Comparison of ENCODE assay signal across 8 cellular contexts in genomic region chr17:31310877-31311276, GRCh38. TPM values are rescaled to one million over a fixed set of nuclear protein-coding genes. Genes with fewer than 3 reads are reported as not detected.
DNase-seq lines count a peak whose midpoint lies in the region; ATAC-seq and TF ChIP-seq lines count a peak whose summit lies in the region.
"Had no signal": no experiment of that assay in that cellular context is flagged by ENCODE, and none has a peak within 500 bp of the region (broad histone marks: within the 10 kb centered on the region; RNA-seq: fewer than 3 reads in every experiment).

No MANE protein-coding gene starts in this region.

- H3K9me3 ChIP-seq in CD8-positive, alpha-beta T cell (ENCODE audit: low read length) = no peaks in the 10 kb centered on the region

- intact Hi-C loops in CD8-positive, alpha-beta T cell (cut with DNase I, micrococcal nuclease) = loop anchor here (1.0 to 5.0 kb wide), 6 partner anchors 10 to 489 kb away; partner anchors contain the start of genes EVI2A (in 2 of the 2) and CRLF3 (in 1 of the 2)
- intact Hi-C loops in natural killer cell (cut with micrococcal nuclease) = loop anchor here (1.0 kb wide), 1 partner anchor 10 kb away; the partner anchor contains the start of gene EVI2A

- H3K4me1 Mint-ChIP-seq in CD8-positive, alpha-beta T cell (ENCODE audit: low read depth) = peaks cover 61% of the 10 kb centered on the region
- peaks cover 65% of the 10 kb centered on the region for H3K4me1 Mint-ChIP-seq in activated T-cell treated with anti-CD3 and anti-CD28 coated beads, Interleukin-2, amount 50 U/mL, for 4 hours (ENCODE audit: low read depth)
- peaks cover 66 to 72% of the 10 kb centered on the region in 2 donors for H3K4me1 Mint-ChIP-seq in natural killer cell

- peak overlapping the region; percentile 69 for H3K27ac ChIP-seq in CD8-positive, alpha-beta T cell (ENCODE audit: low read depth, low read length)

- in situ Hi-C loops in GM13977 (cut with MboI; ENCODE audit: low pct_unique_long_range_greater_than_20kb, low sequenced_read_pairs, unreplicated experiment) = no loop called here

- peak in 4 of 7 experiments; percentile 21 to 53 (median 24) for DNase-seq in CD8-positive, alpha-beta T cell
- DNase-seq in activated T-cell treated with anti-CD3 and anti-CD28 coated beads, Interleukin-2, amount 50 U/mL, for 4 hours = no peak
- DNase-seq in natural killer cell (no peak), GM13977 (ENCODE audit: low spot score) (no peak), NOMO-1 treated with dmso at 0.1 percent for 144 hours (lab: John Stamatoyannopoulos, UW; ENCODE audit: unreplicated experiment) (no peak)
- DNase-seq: SHP77 had no signal

- peak; percentile 8 for ATAC-seq in CD8-positive, alpha-beta T cell
- no peak for ATAC-seq in activated T-cell treated with anti-CD3 and anti-CD28 coated beads, Interleukin-2, amount 50 U/mL, for 4 hours
- ATAC-seq in natural killer cell = no peak
- ATAC-seq in GM19023 (IDR thresholded peaks at IDR 0.05; ENCODE audit: unreplicated experiment) = no peak

- H3K27me3 ChIP-seq in CD8-positive, alpha-beta T cell (ENCODE audit: insufficient read depth, low read length) = no peaks in the 10 kb centered on the region

- H3K4me3 ChIP-seq in CD8-positive, alpha-beta T cell (ENCODE audit: low read depth, low read length) = peak overlapping the region; percentile 54

- no peaks in the 10 kb centered on the region for H3K9me3 Mint-ChIP-seq in CD8-positive, alpha-beta T cell
- no peaks in the 10 kb centered on the region for H3K9me3 Mint-ChIP-seq in activated T-cell treated with anti-CD3 and anti-CD28 coated beads, Interleukin-2, amount 50 U/mL, for 4 hours
- H3K9me3 Mint-ChIP-seq in natural killer cell = no peaks in the 10 kb centered on the region

- POLR2A ChIA-PET in CD8-positive, alpha-beta T cell (lab: Charles Lee) = interaction anchor here (0.8 to 2.9 kb wide), 9 partner anchors 9 to 182 kb away, joined by 3 to 27 read pairs (median 3); partner anchors contain the start of gene EVI2A

- no peaks in the 10 kb centered on the region for H3K27me3 Mint-ChIP-seq in CD8-positive, alpha-beta T cell (ENCODE audit: low read depth)
- no peaks in the 10 kb centered on the region for H3K27me3 Mint-ChIP-seq in activated T-cell treated with anti-CD3 and anti-CD28 coated beads, Interleukin-2, amount 50 U/mL, for 4 hours (ENCODE audit: low read depth)
- no peaks in the 10 kb centered on the region for H3K27me3 Mint-ChIP-seq in natural killer cell (ENCODE audit: low read depth in 2 of 2)

- TF ChIP-seq POLR2A in GM19099 (IDR thresholded peaks at IDR 0.05; ENCODE audit: extremely low read depth, insufficient read length, low read depth) = peak; percentile 42

- CTCF ChIA-PET in CD8-positive, alpha-beta T cell (lab: Charles Lee) = interaction anchor here (1.0 to 1.3 kb wide), 2 partner anchors 8 to 95 kb away, joined by 3 to 5 read pairs; no protein-coding TSS in a partner anchor

- H3K36me3 ChIP-seq in CD8-positive, alpha-beta T cell (ENCODE audit: insufficient read depth, low read length) = no peaks in the 10 kb centered on the region

- peak overlapping the region; percentile 98 for H3K27ac Mint-ChIP-seq in CD8-positive, alpha-beta T cell
- peak overlapping the region; percentile 88 to 89 for H3K27ac Mint-ChIP-seq in natural killer cell

- H3K4me3 Mint-ChIP-seq in CD8-positive, alpha-beta T cell = peak overlapping the region; percentile 88
- H3K4me3 Mint-ChIP-seq in activated T-cell treated with anti-CD3 and anti-CD28 coated beads, Interleukin-2, amount 50 U/mL, for 4 hours = peak overlapping the region; percentile 83
- peak overlapping the region; percentile 95 for H3K4me3 Mint-ChIP-seq in natural killer cell

- peaks cover 25% of the 10 kb centered on the region for H3K36me3 Mint-ChIP-seq in CD8-positive, alpha-beta T cell
- peaks cover 7% of the 10 kb centered on the region for H3K36me3 Mint-ChIP-seq in activated T-cell treated with anti-CD3 and anti-CD28 coated beads, Interleukin-2, amount 50 U/mL, for 4 hours (ENCODE audit: insufficient read depth)
- H3K36me3 Mint-ChIP-seq in natural killer cell = no peaks in the 10 kb centered on the region

- no peak for TF ChIP-seq CTCF in CD8-positive, alpha-beta T cell (IDR thresholded peaks at IDR 0.05)
- no peak for TF ChIP-seq CTCF in natural killer cell (IDR thresholded peaks at IDR 0.05)
- no peak for TF ChIP-seq CTCF in GM13977 (IDR thresholded peaks at IDR 0.05; ENCODE audit: extremely low read depth, insufficient read depth, missing control alignments)

- peaks cover 56% of the 10 kb centered on the region for H3K4me1 ChIP-seq in CD8-positive, alpha-beta T cell (ENCODE audit: insufficient read depth, low read length)

RNA-seq across cellular contexts. Expression of gene EVI2B, which starts 3.0 kb away (rescaled TPM):
- total RNA-seq in CD8-positive, alpha-beta T cell = 10 to 100 TPM; 77.5 to 82.0 TPM
- total RNA-seq in activated T-cell treated with anti-CD3 and anti-CD28 coated beads, Interleukin-2, amount 50 U/mL, for 4 hours = 1 to 10 TPM; 5.0 to 7.0 (median 7.0) TPM
- 100 to 1,000 TPM in 1 of 3 donors, 10 to 100 TPM in 2; 89.6 to 103 (median 98.9) TPM for total RNA-seq in natural killer cell

RNA-seq across cellular contexts. Expression of gene EVI2A, which starts 10.5 kb away (rescaled TPM):
- total RNA-seq in CD8-positive, alpha-beta T cell = 10 to 100 TPM; 43.3 to 44.4 TPM
- 10 to 100 TPM; 18.4 to 25.1 (median 19.4) TPM for total RNA-seq in activated T-cell treated with anti-CD3 and anti-CD28 coated beads, Interleukin-2, amount 50 U/mL, for 4 hours
- 10 to 100 TPM; 20.9 to 33.0 (median 32.4) TPM for total RNA-seq in natural killer cell

RNA-seq across cellular contexts. Expression of gene OMG, which starts 13.8 kb away (rescaled TPM):
- total RNA-seq in CD8-positive, alpha-beta T cell = under 1 TPM; 0.41 to 0.44 TPM
- under 1 TPM in 1 of 3 donors, not detected in 2; 0.15 TPM for total RNA-seq in activated T-cell treated with anti-CD3 and anti-CD28 coated beads, Interleukin-2, amount 50 U/mL, for 4 hours
- total RNA-seq in natural killer cell = 1 to 10 TPM in 2 of 3 donors, under 1 TPM in 1; 0.96 to 2.8 (median 1.3) TPM

Comparison
In these comparisons a context has a peak if more than half of its experiments do, and no peak if none do; other contexts are left out.
1. DNase-seq: peak in CD8-positive, alpha-beta T cell (4 of 7); none in activated T-cell treated with anti-CD3 and anti-CD28 coated beads, Interleukin-2, amount 50 U/mL, for 4 hours (single experiment), natural killer cell (single experiment), GM13977 (single experiment) and NOMO-1 treated with dmso at 0.1 percent for 144 hours (single experiment).
2. RNA of gene EVI2B, which starts 3.0 kb away (total RNA-seq): 89.6 to 103 TPM in natural killer cell and 77.5 to 82.0 TPM in CD8-positive, alpha-beta T cell; 5.0 to 7.0 TPM in activated T-cell treated with anti-CD3 and anti-CD28 coated beads, Interleukin-2, amount 50 U/mL, for 4 hours; every median in the first group is over 4 times any median in the second.
3. Peak in every context shown above with its lines, with median percentiles within 50 percentile points of each other: H3K4me3 Mint-ChIP-seq.